ENCODE assay signal across 19 cellular contexts in the genomic region with DNA sequence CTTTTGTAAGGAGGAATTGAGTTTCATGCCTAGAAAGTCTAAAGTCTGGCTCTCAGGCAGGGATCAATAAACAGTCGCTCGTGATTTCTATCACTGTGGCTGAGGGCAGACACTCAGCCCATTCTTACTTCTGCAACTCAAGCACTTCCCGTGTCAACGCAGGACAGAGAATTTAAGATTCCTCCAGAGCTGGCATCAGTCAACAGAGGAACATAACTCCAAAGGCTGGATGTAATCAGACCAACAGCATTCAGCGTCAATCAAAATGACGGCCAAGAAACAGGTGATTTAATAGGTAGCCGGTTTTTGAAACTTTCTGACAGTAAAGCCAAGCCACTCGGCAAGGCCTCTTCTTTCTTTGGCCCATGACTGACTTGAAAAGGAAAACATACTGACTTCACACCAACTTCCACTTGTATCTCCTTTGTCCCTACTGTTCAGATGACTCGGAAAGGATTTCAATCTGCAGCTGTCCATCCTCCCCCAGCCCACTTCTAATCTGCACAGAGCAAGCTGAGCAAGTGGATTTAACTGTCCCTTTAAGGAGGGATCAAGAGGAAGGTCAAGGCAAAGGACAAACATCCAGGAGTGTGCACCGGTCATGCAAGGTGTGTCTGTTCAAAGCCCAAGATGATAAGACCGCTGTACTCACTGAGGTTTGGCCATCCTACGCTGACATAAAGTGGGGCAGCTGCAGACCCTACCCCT. TPM values are rescaled to one million over a fixed set of nuclear protein-coding genes. Genes with fewer than 3 reads are reported as not detected.
A peak's percentile ranks its signal among the peaks of the same experiment; 100 is the strongest.
DNase-seq lines count a peak whose midpoint lies in the region; ATAC-seq, FAIRE-seq and TF ChIP-seq lines count a peak whose summit lies in the region.
"Had no signal": no experiment of that assay in that cellular context is flagged by ENCODE, and none has a peak within 500 bp of the region (broad histone marks: within the 10 kb centered on the region; RNA-seq: fewer than 3 reads in every experiment).

No MANE protein-coding gene starts in this region.

- FAIRE-seq in K562 (lab: Jason Lieb, UNC): peak; percentile 90
- FAIRE-seq: endothelial cell of umbilical vein, frontal cortex had no signal

- TF ChIP-seq POLR2A in K562 (conservative IDR thresholded peaks at IDR 0.05) (no peak), sigmoid colon (IDR thresholded peaks at IDR 0.05) (no peak)

- H3K4me1 ChIP-seq in Caco-2 (peaks cover 72% of the 10 kb centered on the region), K562 (replicated peaks in 1 of 2; ENCODE audit: control insufficient read depth in 2 of 2, insufficient read depth in 2 of 2, low read length in 2 of 2) (peaks cover 42 to 52% of the 10 kb centered on the region in 2 experiments), mucosa of descending colon (ENCODE audit: low read depth) (peaks cover 35% of the 10 kb centered on the region), sigmoid colon (peaks cover 0 to 80% (median 71%) of the 10 kb centered on the region in 4 donors), HAP-1 (peaks cover 11% of the 10 kb centered on the region)

- peaks cover 62% of the 10 kb centered on the region for H3K36me3 Mint-ChIP-seq in Caco-2 (ENCODE audit: insufficient read depth, unreplicated experiment)

- H3K9ac ChIP-seq in K562 (ENCODE audit: insufficient read depth in 1 of 2, low read depth in 2 of 2, low read length in 2 of 2): peak overlapping the region in 1 of 2 experiments; percentile 18; a peak in 1 of 4 replicates

- no peak overlapping the region for H2AFZ ChIP-seq in K562 (ENCODE audit: low read depth, low read length)

- H3K9me3 ChIP-seq in Caco-2 (peaks cover 14% of the 10 kb centered on the region), K562 (replicated peaks; ENCODE audit: control insufficient read depth, insufficient read depth, low read depth, low read length) (peaks cover 3% of the 10 kb centered on the region; the same call in 1 of the 2 replicates), mucosa of descending colon (no peaks in the 10 kb centered on the region), sigmoid colon (peaks cover 0 to 2% (median 0%) of the 10 kb centered on the region in 4 donors), MG63 (peaks cover 28% of the 10 kb centered on the region), HAP-1 (no peaks in the 10 kb centered on the region)
- H3K9me3 ChIP-seq: upper lobe of right lung had no signal

- no peaks in the 10 kb centered on the region for H3K27me3 Mint-ChIP-seq in Caco-2 (ENCODE audit: insufficient read depth, unreplicated experiment)
- H3K27me3 Mint-ChIP-seq: T-cell had no signal

- H3K27ac Mint-ChIP-seq in Caco-2 (ENCODE audit: unreplicated experiment): peak overlapping the region; percentile 84
- H3K27ac Mint-ChIP-seq: T-cell had no signal

- H3K9me1 ChIP-seq in K562 (ENCODE audit: control insufficient read depth, insufficient read depth, low read length): peaks cover 10% of the 10 kb centered on the region

- BruUV-seq in Caco-2 (replicated peaks; lab: Mats Ljungman, UMichigan): no TSS peak
- no TSS peak for BruUV-seq in K562 (replicated peaks; lab: Mats Ljungman, UMichigan)

- peak overlapping the region; percentile 42; the same call in 1 of the 2 replicates for H3K4me2 ChIP-seq in K562 (ENCODE audit: insufficient read depth, low read length)

- peak; percentile 83 for TF ChIP-seq EP300 in K562 (IDR thresholded peaks at IDR 0.05; ENCODE audit: low read length)
- TF ChIP-seq EP300 in sigmoid colon (IDR thresholded peaks at IDR 0.05): no peak

- peaks cover 30% of the 10 kb centered on the region for H4K20me1 ChIP-seq in K562 (replicated peaks; ENCODE audit: control insufficient read depth, insufficient read depth, low read length)

- H3K36me3 ChIP-seq in Caco-2 (ENCODE audit: control insufficient read depth, insufficient read depth, low read length) (no peaks in the 10 kb centered on the region), K562 (ENCODE audit: control insufficient read depth, insufficient read depth, low read length) (peaks cover 12% of the 10 kb centered on the region; the same call in 2 of the 3 replicates), mucosa of descending colon (ENCODE audit: low read depth) (no peaks in the 10 kb centered on the region), sigmoid colon (no peaks in the 10 kb centered on the region), MG63 (peaks cover 27% of the 10 kb centered on the region), HAP-1 (replicated peaks) (no peaks in the 10 kb centered on the region)
- H3K36me3 ChIP-seq: upper lobe of right lung had no signal

- ATAC-seq in K562 (peak; percentile 74), mucosa of descending colon (peak; percentile 54)
- ATAC-seq: T-cell, upper lobe of right lung had no signal

- H3K27me3 ChIP-seq in Caco-2 (replicated peaks; ENCODE audit: control insufficient read depth, insufficient read depth, low read length): no peaks in the 10 kb centered on the region
- H3K27me3 ChIP-seq in K562 (ENCODE audit: control insufficient read depth in 2 of 2, insufficient read depth in 2 of 2, low read length in 2 of 2): no peaks in the 10 kb centered on the region
- H3K27me3 ChIP-seq in sigmoid colon: no peaks in the 10 kb centered on the region
- no peaks in the 10 kb centered on the region for H3K27me3 ChIP-seq in MG63
- H3K27me3 ChIP-seq in HAP-1 (ENCODE audit: low read depth): no peaks in the 10 kb centered on the region
- H3K27me3 ChIP-seq: upper lobe of right lung had no signal

- H3K4me1 Mint-ChIP-seq in Caco-2 (ENCODE audit: low read depth, unreplicated experiment): peaks cover 75% of the 10 kb centered on the region

- TF ChIP-seq RAD21 in K562 (CRISPR knock-in tag; conservative IDR thresholded peaks at IDR 0.05 in 1 of 2, IDR thresholded peaks at IDR 0.05 in 1 of 2): no peak

- peaks cover 26% of the 10 kb centered on the region for H3K9me3 Mint-ChIP-seq in Caco-2 (ENCODE audit: unreplicated experiment)

- H3K27ac ChIP-seq in K562 (ENCODE audit: extremely low read depth, low read depth, low read length) (peak overlapping the region; percentile 58; the same call in 2 of the 3 replicates), sigmoid colon (peak overlapping the region; percentile 71 to 92 (median 84))

- TF ChIP-seq CTCF in Caco-2 (IDR thresholded peaks at IDR 0.05; ENCODE audit: insufficient read depth in 1 of 2, low read depth in 1 of 2, low read length in 1 of 2, severe bottlenecking in 1 of 2, unreplicated experiment in 1 of 2) (no peak), K562 (IDR thresholded peaks at IDR 0.05 in 2 of 3, conservative IDR thresholded peaks at IDR 0.05 in 1 of 3; ENCODE audit: insufficient read depth in 2 of 3, low read depth in 1 of 3, low read length in 3 of 3) (no peak), mucosa of descending colon (IDR thresholded peaks at IDR 0.05) (no peak), sigmoid colon (IDR thresholded peaks at IDR 0.05) (no peak)

- CTCF ChIA-PET in Caco-2 (lab: Charles Lee): interaction anchor here (1.2 kb wide), 1 partner anchor 22 kb away, joined by 4 read pairs; no protein-coding TSS in a partner anchor
- CTCF ChIA-PET in K562 (lab: Yijun Ruan, JAX; ENCODE audit: low intra/inter-chr PET ratio): no interaction called here

- no peak for DNase-seq in Caco-2
- DNase-seq in K562 (ENCODE audit: extremely low read depth in 1 of 4, low spot score in 3 of 4): peak in 3 of 4 experiments; percentile 27 to 81 (median 67)
- DNase-seq in mucosa of descending colon: no peak
- DNase-seq in sigmoid colon: peak; percentile 12
- DNase-seq in SKM-1 treated with dmso at 0.1 percent for 144 hours (lab: John Stamatoyannopoulos, UW; ENCODE audit: unreplicated experiment): no peak
- DNase-seq in AML-193 (lab: John Stamatoyannopoulos, UW): no peak
- no peak for DNase-seq in MG63
- DNase-seq in HAP-1 (ENCODE audit: low spot score in 2 of 2): no peak
- DNase-seq: activated CD4-positive, CD25-positive, alpha-beta regulatory T cell; activated effector memory CD4-positive, alpha-beta T cell treated with anti-CD3 and anti-CD28 coated beads, Interleukin-2, amount 50 U/mL, for 16 hours; amygdala; NCI-H1436; NK-92 treated with Interleukin-12 subunit alpha and Interleukin-12 subunit beta, amount 100 ng/mL, for 24 hours; occipital lobe; T-cell had no signal

- WGBS in K562 (ENCODE audit: insufficient coverage, low coverage, missing lambda C conversion rate): 6% methylated on average over 12 of the region's 12 CpGs
- WGBS in sigmoid colon, 2 donors: 50 to 81% methylated on average over 12 of the region's 12 CpGs

- in situ Hi-C loops in K562 (cut with MboI) (no loop called here), HAP-1 (cut with MboI; ENCODE audit: low sequenced_read_pairs) (no loop called here)

- peak overlapping the region; percentile 60 for H3K4me3 Mint-ChIP-seq in Caco-2 (ENCODE audit: unreplicated experiment)
- H3K4me3 Mint-ChIP-seq: T-cell had no signal

- POLR2A ChIA-PET in Caco-2 (lab: Charles Lee): no interaction called here
- POLR2A ChIA-PET in K562 (lab: Yijun Ruan, JAX): interaction anchor here (0.6 to 2.8 kb wide), 5 partner anchors 12 to 185 kb away, joined by 3 to 13 read pairs (median 3); no protein-coding TSS in a partner anchor

- peaks cover 95% of the 10 kb centered on the region for H3K79me2 ChIP-seq in K562 (ENCODE audit: control insufficient read depth, insufficient read depth, low read length)

- intact Hi-C loops in Caco-2 (cut with micrococcal nuclease; ENCODE audit: unreplicated experiment): loop anchor here (1.0 kb wide), 1 partner anchor 22 kb away; no protein-coding TSS in a partner anchor
- intact Hi-C loops in K562 (cut with micrococcal nuclease): no loop called here
- intact Hi-C loops in mucosa of descending colon (cut with DNase I, micrococcal nuclease): no loop called here
- intact Hi-C loops in sigmoid colon (cut with DNase I): no loop called here

- H3K4me3 ChIP-seq in Caco-2 (ENCODE audit: low read depth, low read length) (no peak overlapping the region), K562 (no peak overlapping the region), mucosa of descending colon (no peak overlapping the region), sigmoid colon (no peak overlapping the region), MG63 (no peak overlapping the region), HAP-1 (no peak overlapping the region)
- H3K4me3 ChIP-seq: lung, upper lobe of right lung had no signal

RNA-seq across cellular contexts. Expression of a gene that starts 9.5 kb away (rescaled TPM):
- total RNA-seq in Caco-2 (2022) (36.0 and 36.3 TPM in 2 replicates), K562 (2014; rRNA removed) (12.4 and 17.3 TPM in 2 replicates), K562 (2014; rRNA removed; fragmentation: Illumina TruSeq; extraction: Trizol) (6.7 and 7.1 TPM in 2 replicates), K562 (2015; rRNA removed; fragmentation: Illumina TruSeq; extraction: Trizol) (10.7 and 10.8 TPM in 2 replicates), K562 (2021) (23.9 and 29.8 TPM in 2 replicates), mucosa of descending colon (10 to 100 TPM; 28.5 to 30.8 (median 28.5) TPM), sigmoid colon (10 to 100 TPM in 3 of 4 donors, 1 to 10 TPM in 1; 8.6 to 25.4 (median 18.5) TPM)
- 39.7 and 60.4 TPM in 2 replicates for total RNA-seq in K562 (2011; cell fraction: chromatin; rRNA removed; ENCODE audit: low replicate concordance)
- total RNA-seq in K562 (2011; cell fraction: nucleolus; rRNA removed): 29.2 and 34.2 TPM in 2 replicates
- total RNA-seq in K562 (2011; cell fraction: nucleoplasm; rRNA removed): 49.8 and 67.2 TPM in 2 replicates
- polyA plus RNA-seq in K562 (2011; rRNA removed) (11.5 and 15.1 TPM in 2 replicates), K562 (2014; fragmentation: Illumina TruSeq; extraction: Trizol) (12.8 and 17.1 TPM in 2 replicates), K562 (2014; fragmentation: Nextera tagmentation; extraction: Ambion mirVana) (under 1 TPM; 0.62 to 0.96 TPM), K562 (2014; rRNA removed) (16.4 and 18.2 TPM in 2 replicates), sigmoid colon (10 to 100 TPM; 16.9 to 19.3 (median 18.6) TPM)
- 11.9 and 17.4 TPM in 2 replicates for polyA plus RNA-seq in K562 (2011; cell fraction: cytosol; rRNA removed)
- 21.3 and 30.6 TPM in 2 replicates for polyA plus RNA-seq in K562 (2011; cell fraction: nucleus; rRNA removed)
- 15.8 and 22.0 TPM in 2 replicates for polyA plus RNA-seq in K562 (2012)
- polyA minus RNA-seq in K562 (2011; rRNA and poly(A)+ RNA removed): 7.0 and 7.7 TPM in 2 replicates
- 8.0 and 9.2 TPM in 2 replicates for polyA minus RNA-seq in K562 (2011; cell fraction: cytosol; rRNA and poly(A)+ RNA removed)
- 9.4 and 13.2 TPM in 2 replicates for polyA minus RNA-seq in K562 (2011; cell fraction: nucleus; rRNA and poly(A)+ RNA removed)
- total RNA-seq in MG63 (2014; rRNA removed; shearing (Covaris generic); ENCODE audit: low replicate concordance): 11.3 and 22.9 TPM in 2 replicates

RNA-seq across cellular contexts. Expression of a gene that starts 49.4 kb away (rescaled TPM):
- total RNA-seq in Caco-2 (2022) (not detected in 2 replicates), K562 (2014; rRNA removed) (not detected in 2 replicates), K562 (2014; rRNA removed; fragmentation: Illumina TruSeq; extraction: Trizol) (not detected in 2 replicates), K562 (2015; rRNA removed; fragmentation: Illumina TruSeq; extraction: Trizol) (not detected in 2 replicates), K562 (2021) (0.35 and 0.40 TPM in 2 replicates), mucosa of descending colon (1 to 10 TPM; 1.2 to 3.4 (median 1.5) TPM), sigmoid colon (under 1 TPM in 2 of 4 donors, not detected in 2; 0.54 to 0.55 TPM)
- not detected in 2 replicates for total RNA-seq in K562 (2011; cell fraction: chromatin; rRNA removed; ENCODE audit: low replicate concordance)
- not detected in 2 replicates for total RNA-seq in K562 (2011; cell fraction: nucleolus; rRNA removed)
- total RNA-seq in K562 (2011; cell fraction: nucleoplasm; rRNA removed): not detected in 2 replicates
- polyA plus RNA-seq in K562 (2011; rRNA removed) (not detected in 2 replicates), K562 (2014; fragmentation: Illumina TruSeq; extraction: Trizol) (not detected in 2 replicates), K562 (2014; fragmentation: Nextera tagmentation; extraction: Ambion mirVana) (not detected), K562 (2014; rRNA removed) (not detected in 2 replicates), sigmoid colon (10 to 100 TPM in 1 of 3 donors, under 1 TPM in 2; 0.23 to 12.3 (median 0.60) TPM)
- not detected in 2 replicates for polyA plus RNA-seq in K562 (2011; cell fraction: cytosol; rRNA removed)
- polyA plus RNA-seq in K562 (2011; cell fraction: nucleus; rRNA removed): not detected in 2 replicates
- 0.05 and 0.08 TPM in 2 replicates for polyA plus RNA-seq in K562 (2012)
- polyA minus RNA-seq in K562 (2011; rRNA and poly(A)+ RNA removed): not detected in 2 replicates
- not detected in 2 replicates for polyA minus RNA-seq in K562 (2011; cell fraction: cytosol; rRNA and poly(A)+ RNA removed)
- polyA minus RNA-seq in K562 (2011; cell fraction: nucleus; rRNA and poly(A)+ RNA removed): not detected in 2 replicates
- not detected in 2 replicates for total RNA-seq in MG63 (2014; rRNA removed; shearing (Covaris generic); ENCODE audit: low replicate concordance)
- total RNA-seq: endothelial cell of umbilical vein, frontal cortex, occipital lobe had no signal
- polyA plus RNA-seq: endothelial cell of umbilical vein had no signal

RNA-seq across cellular contexts. Expression of a gene that starts 51.6 kb away (rescaled TPM):
- not detected in 2 replicates for total RNA-seq in Caco-2 (2022)
- not detected in 2 replicates for total RNA-seq in K562 (2011; cell fraction: chromatin; rRNA removed; ENCODE audit: low replicate concordance)
- not detected in 2 replicates for total RNA-seq in K562 (2011; cell fraction: nucleolus; rRNA removed)
- total RNA-seq in K562 (2011; cell fraction: nucleoplasm; rRNA removed): not detected in 2 replicates
- total RNA-seq in K562 (2014; rRNA removed): 0.18 TPM in 1 of 2 replicates, not detected in the other
- total RNA-seq in K562 (2014; rRNA removed; fragmentation: Illumina TruSeq; extraction: Trizol): 0.15 TPM in 1 of 2 replicates, not detected in the other
- total RNA-seq in K562 (2015; rRNA removed; fragmentation: Illumina TruSeq; extraction: Trizol): not detected in 2 replicates
- total RNA-seq in K562 (2021): 0.18 and 0.51 TPM in 2 replicates
- polyA plus RNA-seq in K562 (2011; rRNA removed): not detected in 2 replicates
- polyA plus RNA-seq in K562 (2011; cell fraction: cytosol; rRNA removed): not detected in 2 replicates
- 0.26 TPM in 1 of 2 replicates, not detected in the other for polyA plus RNA-seq in K562 (2011; cell fraction: nucleus; rRNA removed)
- not detected in 2 replicates for polyA plus RNA-seq in K562 (2012)
- not detected in 2 replicates for polyA plus RNA-seq in K562 (2014; fragmentation: Illumina TruSeq; extraction: Trizol)
- not detected for polyA plus RNA-seq in K562 (2014; fragmentation: Nextera tagmentation; extraction: Ambion mirVana)
- not detected in 2 replicates for polyA plus RNA-seq in K562 (2014; rRNA removed)
- not detected in 2 replicates for polyA minus RNA-seq in K562 (2011; rRNA and poly(A)+ RNA removed)
- polyA minus RNA-seq in K562 (2011; cell fraction: cytosol; rRNA and poly(A)+ RNA removed): not detected in 2 replicates
- not detected in 2 replicates for polyA minus RNA-seq in K562 (2011; cell fraction: nucleus; rRNA and poly(A)+ RNA removed)
- total RNA-seq in mucosa of descending colon: 1 to 10 TPM in 1 of 3 donors, not detected in 2; 1.1 TPM
- total RNA-seq in sigmoid colon: 1 to 10 TPM in 1 of 4 donors, under 1 TPM in 1, not detected in 2; 0.33 to 2.5 TPM
- polyA plus RNA-seq in sigmoid colon: 10 to 100 TPM in 2 of 3 donors, under 1 TPM in 1; 0.06 to 25.2 (median 14.3) TPM
- total RNA-seq in MG63 (2014; rRNA removed; shearing (Covaris generic); ENCODE audit: low replicate concordance): not detected in 2 replicates
- total RNA-seq: endothelial cell of umbilical vein, frontal cortex, lung, T-cell, upper lobe of right lung had no signal
- polyA plus RNA-seq: endothelial cell of umbilical vein had no signal

Comparison
In these comparisons a context has a peak if more than half of its experiments do, and no peak if none do; other contexts are left out.
1. DNase-seq: peak in K562 (3 of 4) and sigmoid colon (single experiment); none in Caco-2 (0 of 2), mucosa of descending colon (0 of 3), SKM-1 treated with dmso at 0.1 percent for 144 hours (single experiment), AML-193 (0 of 2), MG63 (single experiment) and HAP-1 (0 of 2).